11 cellular contexts compared by ENCODE assay signal in genomic region chr6:24971067-24971466, GRCh38. TPM values are rescaled to one million over a fixed set of nuclear protein-coding genes. Genes with fewer than 3 reads are reported as not detected.
DNase-seq lines count a peak whose midpoint lies in the region; ATAC-seq and TF ChIP-seq lines count a peak whose summit lies in the region.
"Had no signal": no experiment of that assay in that cellular context is flagged by ENCODE, and none has a peak within 500 bp of the region (broad histone marks: within the 10 kb centered on the region; RNA-seq: fewer than 3 reads in every experiment).

No MANE protein-coding gene starts in this region.

- H3K4me3 Mint-ChIP-seq in CD8-positive, alpha-beta T cell, result no peak overlapping the region
- no peak overlapping the region for H3K4me3 Mint-ChIP-seq in H9
- H3K4me3 Mint-ChIP-seq in immature natural killer cell, result no peak overlapping the region

- no peak overlapping the region for H3K27ac ChIP-seq in CD8-positive, alpha-beta T cell (ENCODE audit: low read depth, low read length)
- H3K27ac ChIP-seq in H9 (ENCODE audit: insufficient read length, low read depth, low read length) (no peak overlapping the region), brain microvascular endothelial cell (no peak overlapping the region)
- H3K27ac ChIP-seq: A549 had no signal

- DNase-seq in CD8-positive, alpha-beta T cell, result no peak
- DNase-seq in H9 (no peak), immature natural killer cell (no peak), NCI-H526 (lab: John Stamatoyannopoulos, UW) (no peak), brain microvascular endothelial cell (no peak), GM10248 (ENCODE audit: extremely low spot score) (no peak)
- DNase-seq: DMS153, DMS79 treated with DMSO at 0.1 percent for 48 hours, EL had no signal

- no peaks in the 10 kb centered on the region for H3K36me3 ChIP-seq in CD8-positive, alpha-beta T cell (ENCODE audit: insufficient read depth, low read length)
- no peaks in the 10 kb centered on the region for H3K36me3 ChIP-seq in brain microvascular endothelial cell (replicated peaks)

- in situ Hi-C loops in brain microvascular endothelial cell (cut with HindIII; ENCODE audit: low pct_ligation_motif_present, low sequenced_read_pairs), result no loop called here

- no peak overlapping the region for H3K56ac ChIP-seq in H9 (ENCODE audit: insufficient read length, low read depth, low read length)

- H3K79me1 ChIP-seq in H9 (ENCODE audit: insufficient read depth, low read depth, low read length, poor library complexity, severe bottlenecking), result no peaks in the 10 kb centered on the region

- no peaks in the 10 kb centered on the region for H4K20me1 ChIP-seq in H9 (ENCODE audit: control insufficient read depth, insufficient read depth, insufficient read length)

- no peaks in the 10 kb centered on the region for H3K27me3 ChIP-seq in CD8-positive, alpha-beta T cell (ENCODE audit: insufficient read depth, low read length)
- H3K27me3 ChIP-seq in H9 (ENCODE audit: insufficient read depth, low read length), result no peaks in the 10 kb centered on the region
- no peaks in the 10 kb centered on the region for H3K27me3 ChIP-seq in brain microvascular endothelial cell (replicated peaks)

- no peak for TF ChIP-seq CTCF in CD8-positive, alpha-beta T cell (IDR thresholded peaks at IDR 0.05)
- no peak for TF ChIP-seq CTCF in H9 (conservative IDR thresholded peaks at IDR 0.05)
- no peak for TF ChIP-seq CTCF in brain microvascular endothelial cell (IDR thresholded peaks at IDR 0.05; ENCODE audit: low read depth, low read length, missing control alignments)
- TF ChIP-seq CTCF in GM10248 (IDR thresholded peaks at IDR 0.05; ENCODE audit: control extremely low read depth, extremely low read depth, low read depth, missing control alignments), result no peak

- no CpG with 5 or more reads among the region's 2 CpGs for WGBS in H9 (ENCODE audit: extremely low coverage, insufficient read length, low lambda C conversion rate)

- no peaks in the 10 kb centered on the region for H3K9me3 Mint-ChIP-seq in CD8-positive, alpha-beta T cell
- 0 out of 5 replicates have a peak, but pooled peaks cover 0 to 2% of the 10 kb centered on the region in 2 experiments for H3K9me3 Mint-ChIP-seq in H9
- H3K9me3 Mint-ChIP-seq in immature natural killer cell, result peaks cover 0 to 2% (median 0%) of the 10 kb centered on the region in 6 donors

- no peak overlapping the region for H3K4me3 ChIP-seq in CD8-positive, alpha-beta T cell (ENCODE audit: low read depth, low read length)
- no peak overlapping the region for H3K4me3 ChIP-seq in brain microvascular endothelial cell (ENCODE audit: low read depth, low read length)
- H3K4me3 ChIP-seq: A549, K562 had no signal

- no peak overlapping the region for H4K8ac ChIP-seq in H9 (replicated peaks; ENCODE audit: insufficient read length, low read depth, low read length)

- H3K79me2 ChIP-seq in H9 (ENCODE audit: insufficient read depth, low read length), result no peaks in the 10 kb centered on the region

- H3K4me2 ChIP-seq in H9 (ENCODE audit: insufficient read depth, insufficient read length, low read length), result no peak overlapping the region
- H3K4me2 ChIP-seq: A549 had no signal

- no peak overlapping the region for H2BK12ac ChIP-seq in H9 (ENCODE audit: insufficient read length, low read depth, low read length)

- H2BK20ac ChIP-seq in H9 (ENCODE audit: low read depth, low read length, poor library complexity, severe bottlenecking), result no peak overlapping the region

- no peaks in the 10 kb centered on the region for H3K23me2 ChIP-seq in H9 (ENCODE audit: insufficient read length, low read depth, low read length, poor library complexity, severe bottlenecking)

- H3K9ac ChIP-seq in H9 (ENCODE audit: extremely low read depth, insufficient read length, low read length), result no peak overlapping the region

- no peak overlapping the region for H2BK5ac ChIP-seq in H9 (ENCODE audit: insufficient read length, low read length)

- H3K36me3 Mint-ChIP-seq in CD8-positive, alpha-beta T cell, result peaks cover 5% of the 10 kb centered on the region
- peaks cover 0 to 3% (median 0%) of the 10 kb centered on the region in 3 experiments; a peak in 2 of 7 replicates for H3K36me3 Mint-ChIP-seq in H9 (ENCODE audit: insufficient read depth in 1 of 3, low read depth in 3 of 3)
- H3K36me3 Mint-ChIP-seq in immature natural killer cell, result peaks cover 0 to 15% (median 3%) of the 10 kb centered on the region in 3 donors

- peak overlapping the region; percentile 42 for H3K27ac Mint-ChIP-seq in CD8-positive, alpha-beta T cell
- H3K27ac Mint-ChIP-seq in H9 (0 out of 7 replicates have a peak overlapping the region, but pooled peaks of 1 of the 3 experiments have one; percentile 11), immature natural killer cell (peak overlapping the region in 4 of 6 donors; percentile 20 to 95 (median 66))

- H4K91ac ChIP-seq in H9 (ENCODE audit: insufficient read length, low read depth, low read length), result no peak overlapping the region

- no peak overlapping the region for H4K5ac ChIP-seq in H9 (ENCODE audit: insufficient read length, low read depth, low read length)

- intact Hi-C loops in CD8-positive, alpha-beta T cell (cut with DNase I, micrococcal nuclease), result no loop called here

- no peaks in the 10 kb centered on the region for H3K27me3 Mint-ChIP-seq in CD8-positive, alpha-beta T cell (ENCODE audit: low read depth)
- no peaks in the 10 kb centered on the region for H3K27me3 Mint-ChIP-seq in H9 (ENCODE audit: low read depth)
- peaks cover 0 to 1% (median 0%) of the 10 kb centered on the region in 3 donors for H3K27me3 Mint-ChIP-seq in immature natural killer cell (ENCODE audit: low read depth in 3 of 3)

- no peak overlapping the region for H2AFZ ChIP-seq in H9 (ENCODE audit: low read length)

- H3K18ac ChIP-seq in H9 (ENCODE audit: insufficient read length, low read depth, low read length), result no peak overlapping the region

- H3K9me3 ChIP-seq in CD8-positive, alpha-beta T cell (ENCODE audit: low read length), result no peaks in the 10 kb centered on the region
- no peaks in the 10 kb centered on the region for H3K9me3 ChIP-seq in H9 (ENCODE audit: control insufficient read depth, low read depth, low read length)
- H3K9me3 ChIP-seq: A549 had no signal

- POLR2A ChIA-PET in CD8-positive, alpha-beta T cell (lab: Charles Lee), result interaction anchor here (1.5 kb wide), 1 partner anchor 8 kb away, joined by 5 read pairs; no protein-coding TSS in a partner anchor
- POLR2A ChIA-PET in GM10248 (lab: Yijun Ruan, JAX), result no interaction called here

- no peak overlapping the region for H2BK120ac ChIP-seq in H9 (ENCODE audit: low read depth, low read length, poor library complexity, severe bottlenecking)

- H3K4me1 Mint-ChIP-seq in CD8-positive, alpha-beta T cell (ENCODE audit: low read depth), result peaks cover 80% of the 10 kb centered on the region
- peaks cover 20 to 27% of the 10 kb centered on the region in 2 experiments for H3K4me1 Mint-ChIP-seq in H9
- H3K4me1 Mint-ChIP-seq in immature natural killer cell, result peaks cover 84 to 95% of the 10 kb centered on the region in 2 donors

- no peak for ATAC-seq in CD8-positive, alpha-beta T cell
- ATAC-seq: A549, K562 had no signal

- H3K4ac ChIP-seq in H9 (ENCODE audit: low read depth, low read length), result no peak overlapping the region

- H2AK5ac ChIP-seq in H9 (ENCODE audit: insufficient read length, low read length), result peak overlapping the region; percentile 46

- H3K14ac ChIP-seq in H9 (ENCODE audit: insufficient read depth, low read length), result no peak overlapping the region

- CTCF ChIA-PET in CD8-positive, alpha-beta T cell (lab: Charles Lee), result interaction anchor here (1.6 to 8.1 kb wide), 2 partner anchors 21 to 36 kb away, joined by 7 to 70 read pairs; partner anchors contain the start of gene RIPOR2
- CTCF ChIA-PET in GM10248 (lab: Yijun Ruan, JAX), result interaction anchor here (1.3 kb wide), 1 partner anchor 114 kb away, joined by 3 read pairs; no protein-coding TSS in a partner anchor

- no peak overlapping the region for H3K23ac ChIP-seq in H9 (ENCODE audit: insufficient read length, low read depth, low read length)

- H3K4me1 ChIP-seq in CD8-positive, alpha-beta T cell (ENCODE audit: insufficient read depth, low read length), result peaks cover 55% of the 10 kb centered on the region
- H3K4me1 ChIP-seq in H9 (ENCODE audit: insufficient read depth, low read length), result peaks cover 2% of the 10 kb centered on the region; the same call in 1 of the 2 replicates
- H3K4me1 ChIP-seq: A549 had no signal

- H2BK15ac ChIP-seq in H9 (ENCODE audit: low read depth, low read length), result no peak overlapping the region

- H3T11ph ChIP-seq in H9 (ENCODE audit: low read length), result no peak overlapping the region

RNA-seq across cellular contexts. Expression of gene RIPOR2, which starts 35.3 kb away (rescaled TPM):
- 10 to 100 TPM; 92.5 to 93.2 TPM for total RNA-seq in CD8-positive, alpha-beta T cell
- 5.0 and 5.1 TPM in 2 replicates for total RNA-seq in H9 (2021)
- polyA plus RNA-seq in immature natural killer cell, result 100 to 1,000 TPM; 262 to 392 (median 334) TPM

Comparison
In these comparisons a context has a peak if more than half of its experiments do, and no peak if none do; other contexts are left out.
1. RNA of gene RIPOR2, which starts 35.3 kb away (total RNA-seq): 92.5 to 93.2 TPM in CD8-positive, alpha-beta T cell; 5.0 to 5.1 TPM in H9; every median in the first group is over 10 times any median in the second.